In genomic region chr15:73051811-73052678, GRCh38 we compare ENCODE assay signal across 1 cellular context.
TF ChIP-seq lines count a peak whose summit lies in the region.

NEO1 (plus strand) TSS chr15:73052463; CDS start chr15:73052676, 213 bp downstream.

TF ChIP-seq in GM23338, 12 proteins besides CTCF, POLR2A, EP300 and RAD21 (continued from another document):
- TF ChIP-seq, protein P1, sequence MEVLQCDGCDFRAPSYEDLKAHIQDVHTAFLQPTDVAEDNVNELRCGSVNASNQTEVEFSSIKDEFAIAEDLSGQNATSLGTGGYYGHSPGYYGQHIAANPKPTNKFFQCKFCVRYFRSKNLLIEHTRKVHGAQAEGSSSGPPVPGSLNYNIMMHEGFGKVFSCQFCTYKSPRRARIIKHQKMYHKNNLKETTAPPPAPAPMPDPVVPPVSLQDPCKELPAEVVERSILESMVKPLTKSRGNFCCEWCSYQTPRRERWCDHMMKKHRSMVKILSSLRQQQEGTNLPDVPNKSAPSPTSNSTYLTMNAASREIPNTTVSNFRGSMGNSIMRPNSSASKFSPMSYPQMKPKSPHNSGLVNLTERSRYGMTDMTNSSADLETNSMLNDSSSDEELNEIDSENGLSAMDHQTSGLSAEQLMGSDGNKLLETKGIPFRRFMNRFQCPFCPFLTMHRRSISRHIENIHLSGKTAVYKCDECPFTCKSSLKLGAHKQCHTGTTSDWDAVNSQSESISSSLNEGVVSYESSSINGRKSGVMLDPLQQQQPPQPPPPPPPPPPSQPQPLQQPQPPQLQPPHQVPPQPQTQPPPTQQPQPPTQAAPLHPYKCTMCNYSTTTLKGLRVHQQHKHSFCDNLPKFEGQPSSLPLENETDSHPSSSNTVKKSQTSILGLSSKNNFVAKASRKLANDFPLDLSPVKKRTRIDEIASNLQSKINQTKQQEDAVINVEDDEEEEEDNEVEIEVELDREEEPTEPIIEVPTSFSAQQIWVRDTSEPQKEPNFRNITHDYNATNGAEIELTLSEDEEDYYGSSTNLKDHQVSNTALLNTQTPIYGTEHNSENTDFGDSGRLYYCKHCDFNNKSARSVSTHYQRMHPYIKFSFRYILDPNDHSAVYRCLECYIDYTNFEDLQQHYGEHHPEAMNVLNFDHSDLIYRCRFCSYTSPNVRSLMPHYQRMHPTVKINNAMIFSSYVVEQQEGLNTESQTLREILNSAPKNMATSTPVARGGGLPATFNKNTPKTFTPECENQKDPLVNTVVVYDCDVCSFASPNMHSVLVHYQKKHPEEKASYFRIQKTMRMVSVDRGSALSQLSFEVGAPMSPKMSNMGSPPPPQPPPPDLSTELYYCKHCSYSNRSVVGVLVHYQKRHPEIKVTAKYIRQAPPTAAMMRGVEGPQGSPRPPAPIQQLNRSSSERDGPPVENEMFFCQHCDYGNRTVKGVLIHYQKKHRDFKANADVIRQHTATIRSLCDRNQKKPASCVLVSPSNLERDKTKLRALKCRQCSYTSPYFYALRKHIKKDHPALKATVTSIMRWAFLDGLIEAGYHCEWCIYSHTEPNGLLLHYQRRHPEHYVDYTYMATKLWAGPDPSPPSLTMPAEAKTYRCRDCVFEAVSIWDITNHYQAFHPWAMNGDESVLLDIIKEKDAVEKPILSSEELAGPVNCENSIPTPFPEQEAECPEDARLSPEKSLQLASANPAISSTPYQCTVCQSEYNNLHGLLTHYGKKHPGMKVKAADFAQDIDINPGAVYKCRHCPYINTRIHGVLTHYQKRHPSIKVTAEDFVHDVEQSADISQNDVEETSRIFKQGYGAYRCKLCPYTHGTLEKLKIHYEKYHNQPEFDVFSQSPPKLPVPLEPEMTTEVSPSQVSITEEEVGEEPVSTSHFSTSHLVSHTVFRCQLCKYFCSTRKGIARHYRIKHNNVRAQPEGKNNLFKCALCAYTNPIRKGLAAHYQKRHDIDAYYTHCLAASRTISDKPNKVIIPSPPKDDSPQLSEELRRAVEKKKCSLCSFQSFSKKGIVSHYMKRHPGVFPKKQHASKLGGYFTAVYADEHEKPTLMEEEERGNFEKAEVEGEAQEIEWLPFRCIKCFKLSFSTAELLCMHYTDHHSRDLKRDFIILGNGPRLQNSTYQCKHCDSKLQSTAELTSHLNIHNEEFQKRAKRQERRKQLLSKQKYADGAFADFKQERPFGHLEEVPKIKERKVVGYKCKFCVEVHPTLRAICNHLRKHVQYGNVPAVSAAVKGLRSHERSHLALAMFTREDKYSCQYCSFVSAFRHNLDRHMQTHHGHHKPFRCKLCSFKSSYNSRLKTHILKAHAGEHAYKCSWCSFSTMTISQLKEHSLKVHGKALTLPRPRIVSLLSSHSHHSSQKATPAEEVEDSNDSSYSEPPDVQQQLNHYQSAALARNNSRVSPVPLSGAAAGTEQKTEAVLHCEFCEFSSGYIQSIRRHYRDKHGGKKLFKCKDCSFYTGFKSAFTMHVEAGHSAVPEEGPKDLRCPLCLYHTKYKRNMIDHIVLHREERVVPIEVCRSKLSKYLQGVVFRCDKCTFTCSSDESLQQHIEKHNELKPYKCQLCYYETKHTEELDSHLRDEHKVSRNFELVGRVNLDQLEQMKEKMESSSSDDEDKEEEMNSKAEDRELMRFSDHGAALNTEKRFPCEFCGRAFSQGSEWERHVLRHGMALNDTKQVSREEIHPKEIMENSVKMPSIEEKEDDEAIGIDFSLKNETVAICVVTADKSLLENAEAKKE (CRISPR knock-in tag; IDR thresholded peaks at IDR 0.05): no peak
- no peak for TF ChIP-seq STAT1 (IDR thresholded peaks at IDR 0.05; ENCODE audit: unreplicated experiment)
- no peak for TF ChIP-seq NANOG (IDR thresholded peaks at IDR 0.05; ENCODE audit: borderline replicate concordance)
- TF ChIP-seq POLR2AphosphoS5 (IDR thresholded peaks at IDR 0.05; ENCODE audit: low read depth): peak; percentile 68
